Comparison of ENCODE assay signal across 17 cellular contexts in the genomic region with DNA sequence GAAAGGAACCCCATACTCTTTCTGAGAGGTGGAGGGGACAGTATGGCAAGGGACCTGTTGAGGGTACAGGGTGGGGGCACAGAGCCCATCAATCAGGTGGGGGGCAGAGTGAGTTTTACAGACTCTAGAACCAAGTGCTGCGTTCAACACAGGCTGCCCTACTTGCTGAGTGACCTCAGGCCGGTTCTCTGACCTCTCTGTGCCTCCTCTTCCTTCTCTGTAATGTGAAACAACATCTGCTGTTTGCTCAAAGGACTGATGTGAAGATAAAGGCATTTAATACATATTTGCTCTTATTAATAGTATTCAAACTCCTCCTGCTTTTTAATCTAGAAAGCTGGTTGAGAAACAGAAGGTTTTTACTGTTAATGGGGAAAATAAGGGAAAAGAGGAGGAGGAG. TPM values are rescaled to one million over a fixed set of nuclear protein-coding genes. Genes with fewer than 3 reads are reported as not detected.
DNase-seq lines count a peak whose midpoint lies in the region; ATAC-seq and TF ChIP-seq lines count a peak whose summit lies in the region.
"Had no signal": no experiment of that assay in that cellular context is flagged by ENCODE, and none has a peak within 500 bp of the region (broad histone marks: within the 10 kb centered on the region; RNA-seq: fewer than 3 reads in every experiment).

No MANE protein-coding gene starts in this region.

- H3K4me3 ChIP-seq in RWPE2 (ENCODE audit: severe bottlenecking) (no peak overlapping the region), thyroid gland (replicated peaks in 1 of 3) (no peak overlapping the region)
- H3K4me3 ChIP-seq: GM12878 had no signal

- no peaks in the 10 kb centered on the region for H3K9me3 ChIP-seq in RWPE2 (ENCODE audit: severe bottlenecking)
- no peaks in the 10 kb centered on the region for H3K9me3 ChIP-seq in thyroid gland

- TF ChIP-seq POLR2A in thyroid gland (IDR thresholded peaks at IDR 0.05) = no peak

- TF ChIP-seq CTCF in RWPE2 (IDR thresholded peaks at IDR 0.05; ENCODE audit: poor library complexity, severe bottlenecking) (no peak), thyroid gland (IDR thresholded peaks at IDR 0.05) (no peak)

- H3K27ac ChIP-seq in RWPE2 (ENCODE audit: poor library complexity, severe bottlenecking) (no peak overlapping the region), thyroid gland (peak overlapping the region; percentile 82 to 94 (median 88))

- H3K36me3 ChIP-seq in RWPE2 (ENCODE audit: low read depth) = no peaks in the 10 kb centered on the region
- H3K36me3 ChIP-seq in thyroid gland = peaks cover 2 to 14% of the 10 kb centered on the region in 2 donors

- DNase-seq in activated effector memory CD4-positive, alpha-beta T cell treated with anti-CD3 and anti-CD28 coated beads, Interleukin-2, amount 50 U/mL, for 16 hours = peak; percentile 21
- DNase-seq in activated effector memory CD4-positive, alpha-beta T cell treated with Interleukin-2 at 50 U/mL for 16 hours = no peak
- peak; percentile 12 for DNase-seq in RWPE2 (ENCODE audit: low spot score)
- DNase-seq in mesenteric fat pad (ENCODE audit: low spot score) = peak; percentile 9
- peak in 1 of 2 donors; percentile 1 for DNase-seq in thyroid gland
- no peak for DNase-seq in NCI-H82 (lab: John Stamatoyannopoulos, UW)
- no peak for DNase-seq in activated T-cell treated with anti-CD3 and anti-CD28 coated beads, Interleukin-2, amount 50 U/mL, for 1 hour
- no peak for DNase-seq in NCI-H526 (lab: John Stamatoyannopoulos, UW)
- DNase-seq: COR-L47, DMS79, HCEC 1CT, NCI-H2227 treated with DMSO at 0.1 percent for 48 hours, NCI-H524 treated with DMSO at 0.1 percent for 48 hours had no signal

- WGBS in thyroid gland, 2 donors = 93 to 94% methylated on average over 2 of the region's 2 CpGs

- intact Hi-C loops in thyroid gland (cut with DNase I) = no loop called here

- peaks cover 14% of the 10 kb centered on the region for H3K4me1 ChIP-seq in RWPE2 (ENCODE audit: insufficient read depth, poor library complexity, severe bottlenecking)
- H3K4me1 ChIP-seq in thyroid gland = peaks cover 58 to 71% of the 10 kb centered on the region in 2 donors

- no peaks in the 10 kb centered on the region for H3K27me3 ChIP-seq in RWPE2 (ENCODE audit: insufficient read depth, poor library complexity, severe bottlenecking)
- H3K27me3 ChIP-seq in thyroid gland = no peaks in the 10 kb centered on the region

- ATAC-seq in RWPE2 (ENCODE audit: low read depth) = no peak
- ATAC-seq: GM12878, Right ventricle myocardium inferior, SK-N-SH treated with all-trans-retinoic acid at 6 μM for 48 hours had no signal

RNA-seq across cellular contexts. Expression of gene APMAP, which starts 25.9 kb away (rescaled TPM):
- total RNA-seq in mesenteric fat pad = 166 TPM
- total RNA-seq in thyroid gland = 100 to 1,000 TPM; 171 to 205 (median 186) TPM

RNA-seq across cellular contexts. Expression of gene ACSS1, which starts 39.5 kb away (rescaled TPM):
- total RNA-seq in mesenteric fat pad (14.3 TPM), thyroid gland (10 to 100 TPM; 45.8 to 57.4 (median 52.1) TPM)
- total RNA-seq: G401 had no signal

Comparison
In these comparisons a context has a peak if more than half of its experiments do, and no peak if none do; other contexts are left out.
1. DNase-seq: peak in activated effector memory CD4-positive, alpha-beta T cell treated with anti-CD3 and anti-CD28 coated beads, Interleukin-2, amount 50 U/mL, for 16 hours (single experiment), RWPE2 (single experiment) and mesenteric fat pad (single experiment); none in activated effector memory CD4-positive, alpha-beta T cell treated with Interleukin-2 at 50 U/mL for 16 hours (single experiment), NCI-H82 (single experiment), activated T-cell treated with anti-CD3 and anti-CD28 coated beads, Interleukin-2, amount 50 U/mL, for 1 hour (single experiment) and NCI-H526 (0 of 2).